9 cellular contexts compared by ENCODE assay signal in the genomic region with DNA sequence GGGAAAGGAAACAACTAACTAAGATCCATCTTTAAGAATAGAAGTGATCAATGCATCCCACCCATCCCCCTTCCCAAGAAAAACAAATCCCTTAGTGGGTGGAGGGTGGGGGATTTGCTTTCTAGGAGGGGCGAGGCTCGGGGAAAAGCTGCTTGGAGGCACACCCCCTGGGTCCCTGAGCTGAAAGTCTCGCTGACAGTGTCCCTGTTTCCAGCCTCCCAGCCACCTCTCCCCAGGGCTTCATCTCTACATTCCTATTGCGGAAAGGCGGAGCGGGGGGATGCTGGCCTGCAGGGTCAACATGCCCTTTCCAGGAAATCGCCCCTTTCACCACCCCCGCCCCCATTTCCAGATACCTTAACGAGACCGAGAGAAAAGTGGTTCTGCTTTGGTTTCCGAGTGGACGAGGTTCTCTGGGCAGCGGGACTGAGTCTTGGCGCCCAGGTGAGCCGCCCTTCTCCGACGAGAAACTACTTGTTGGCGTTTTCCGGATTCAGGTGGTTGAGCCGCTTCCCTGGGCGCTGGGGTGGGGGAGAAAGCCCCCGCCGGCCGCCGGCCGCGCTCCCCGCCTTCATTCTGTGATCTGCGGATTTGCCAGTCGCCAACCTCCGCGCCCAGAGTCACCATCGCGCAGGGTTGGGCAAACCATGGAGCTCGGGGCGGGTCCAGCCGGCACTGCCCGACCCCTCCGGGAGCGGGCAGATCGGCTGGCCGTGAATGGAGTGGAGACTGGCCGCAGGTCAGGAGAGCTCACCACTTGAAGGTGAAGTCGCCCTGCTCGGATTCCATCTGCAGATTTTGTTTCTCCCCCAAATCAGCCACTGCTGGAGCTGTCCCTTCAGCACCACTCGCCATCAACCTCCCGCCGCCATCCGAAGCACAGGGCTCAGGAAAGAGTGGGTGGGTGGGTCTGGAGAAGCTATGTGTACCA. TPM values are rescaled to one million over a fixed set of nuclear protein-coding genes. Genes with fewer than 3 reads are reported as not detected.
DNase-seq lines count a peak whose midpoint lies in the region; ATAC-seq, FAIRE-seq and TF ChIP-seq lines count a peak whose summit lies in the region.
"Had no signal": no experiment of that assay in that cellular context is flagged by ENCODE, and none has a peak within 500 bp of the region (broad histone marks: within the 10 kb centered on the region; RNA-seq: fewer than 3 reads in every experiment).

No MANE protein-coding gene starts in this region.

- no peak overlapping the region for H3K27ac ChIP-seq in endothelial cell of umbilical vein (ENCODE audit: insufficient read depth, low read depth, low read length)

- H3K9ac ChIP-seq in endothelial cell of umbilical vein (replicated peaks; ENCODE audit: extremely low read depth, insufficient read depth, low read length), result no peak overlapping the region

- no peak for TF ChIP-seq POLR2A in endothelial cell of umbilical vein (IDR thresholded peaks at IDR 0.05; ENCODE audit: low read depth, low read length)

- H3K9me3 ChIP-seq in endothelial cell of umbilical vein (replicated peaks; ENCODE audit: control insufficient read depth, insufficient read depth, low read length), result no peaks in the 10 kb centered on the region

- DNase-seq in GM20000 (ENCODE audit: low spot score) (peak; percentile 41), NCI-H510A (lab: John Stamatoyannopoulos, UW) (peak; percentile 46), endothelial cell of umbilical vein (ENCODE audit: low read depth, low spot score) (peak; percentile 27), progenitor cell of endocrine pancreas (ENCODE audit: low spot score, unreplicated experiment) (peak; percentile 71), NOMO-1 treated with DMSO at 0.1 percent for 48 hours (lab: John Stamatoyannopoulos, UW; ENCODE audit: unreplicated experiment) (no peak)
- no peak for DNase-seq in activated CD4-positive, CD25-positive, alpha-beta regulatory T cell (lab: John Stamatoyannopoulos, UW)

- no peaks in the 10 kb centered on the region for H3K4me1 ChIP-seq in endothelial cell of umbilical vein (ENCODE audit: control insufficient read depth, extremely low read depth, insufficient read depth, low read length)

- peak; percentile 12 for FAIRE-seq in endothelial cell of umbilical vein (lab: Jason Lieb, UNC)

- H4K20me1 ChIP-seq in endothelial cell of umbilical vein (replicated peaks; ENCODE audit: control insufficient read depth, extremely low read depth, insufficient read depth, low read length), result no peaks in the 10 kb centered on the region

- H3K36me3 Mint-ChIP-seq in progenitor cell of endocrine pancreas (ENCODE audit: insufficient read depth), result peaks cover 3% of the 10 kb centered on the region

- peaks cover 2% of the 10 kb centered on the region for H3K9me3 Mint-ChIP-seq in progenitor cell of endocrine pancreas (ENCODE audit: low read depth)
- H3K9me3 Mint-ChIP-seq: dendritic cell treated with granulocyte-macrophage colony-stimulating factor and Interleukin-4, amounts not matched to agents 40 ng/mL and 50 ng/mL, for 4 days had no signal

- peaks cover 22 to 38% of the 10 kb centered on the region in 2 experiments for H3K27me3 ChIP-seq in endothelial cell of umbilical vein (ENCODE audit: control insufficient read depth in 2 of 2, insufficient read depth in 2 of 2, low read length in 2 of 2)

- no peaks in the 10 kb centered on the region for H3K9me1 ChIP-seq in endothelial cell of umbilical vein (replicated peaks; ENCODE audit: control insufficient read depth, extremely low read depth, insufficient read depth, low read length)

- no peak for ATAC-seq in HG03378 (IDR thresholded peaks at IDR 0.05; ENCODE audit: unreplicated experiment)
- no peak for ATAC-seq in GM21723 (IDR thresholded peaks at IDR 0.05; ENCODE audit: unreplicated experiment)

- no TSS peak for BruUV-seq in endothelial cell of umbilical vein (replicated peaks; lab: Mats Ljungman, UMichigan)

- POLR2A ChIA-PET in endothelial cell of umbilical vein (lab: Charles Lee), result no interaction called here

- peaks cover 66% of the 10 kb centered on the region for H3K27me3 Mint-ChIP-seq in progenitor cell of endocrine pancreas

- H3K4me1 Mint-ChIP-seq in progenitor cell of endocrine pancreas (ENCODE audit: low read depth), result no peaks in the 10 kb centered on the region

- H3K4me2 ChIP-seq in endothelial cell of umbilical vein (ENCODE audit: insufficient read depth, low read length), result no peak overlapping the region

- dilution Hi-C loops in endothelial cell of umbilical vein (cut with MboI; ENCODE audit: extremely low pct_ligation_motif_present, low sequenced_read_pairs), result no loop called here

- H3K36me3 ChIP-seq in endothelial cell of umbilical vein (ENCODE audit: control insufficient read depth in 2 of 2, extremely low read depth in 1 of 2, insufficient read depth in 2 of 2, low read length in 2 of 2), result no peaks in the 10 kb centered on the region

- peak overlapping the region; percentile 37 for H3K4me3 Mint-ChIP-seq in progenitor cell of endocrine pancreas (ENCODE audit: low read depth)
- H3K4me3 Mint-ChIP-seq: dendritic cell treated with granulocyte-macrophage colony-stimulating factor and Interleukin-4, amounts not matched to agents 40 ng/mL and 50 ng/mL, for 4 days had no signal

- intact Hi-C loops in endothelial cell of umbilical vein (cut with micrococcal nuclease), result no loop called here

- TF ChIP-seq CTCF in GM20000 (IDR thresholded peaks at IDR 0.05; ENCODE audit: extremely low read depth, missing control alignments), result no peak
- no peak for TF ChIP-seq CTCF in endothelial cell of umbilical vein (IDR thresholded peaks at IDR 0.05; ENCODE audit: extremely low read depth in 1 of 2, insufficient read depth in 1 of 2, low read depth in 1 of 2, low read length in 2 of 2)
- no peak for TF ChIP-seq CTCF in progenitor cell of endocrine pancreas (IDR thresholded peaks at IDR 0.05; ENCODE audit: unreplicated experiment)

- no peak overlapping the region for H3K4me3 ChIP-seq in endothelial cell of umbilical vein (replicated peaks in 1 of 3; ENCODE audit: insufficient read depth in 1 of 3, low read depth in 1 of 3, low read length in 3 of 3)

- CTCF ChIA-PET in endothelial cell of umbilical vein (lab: Charles Lee), result interaction anchor here (0.5 kb wide), 1 partner anchor 18 kb away, joined by 3 read pairs; no protein-coding TSS in a partner anchor

- H3K27ac Mint-ChIP-seq in progenitor cell of endocrine pancreas, result no peak overlapping the region
- H3K27ac Mint-ChIP-seq: dendritic cell treated with granulocyte-macrophage colony-stimulating factor and Interleukin-4, amounts not matched to agents 40 ng/mL and 50 ng/mL, for 4 days had no signal

- no peaks in the 10 kb centered on the region for H3K79me2 ChIP-seq in endothelial cell of umbilical vein (ENCODE audit: control insufficient read depth, insufficient read depth, low read length)

- H2AFZ ChIP-seq in endothelial cell of umbilical vein (ENCODE audit: low read depth, low read length), result no peak overlapping the region

TF ChIP-seq in endothelial cell of umbilical vein, 7 proteins besides CTCF, POLR2A, EP300 and RAD21:
- no peak for TF ChIP-seq POLR2AphosphoS5 (IDR thresholded peaks at IDR 0.05; ENCODE audit: insufficient read depth, low read depth, low read length)
- TF ChIP-seq FOS (IDR thresholded peaks at IDR 0.05; ENCODE audit: borderline replicate concordance, insufficient read depth, low read length), result no peak
- TF ChIP-seq JUN (IDR thresholded peaks at IDR 0.05; ENCODE audit: borderline replicate concordance, insufficient read depth, insufficient read length, low read depth), result no peak
- TF ChIP-seq EZH2 (IDR thresholded peaks at IDR 0.05; ENCODE audit: borderline replicate concordance, low read depth, low read length, severe bottlenecking), result no peak
- no peak for TF ChIP-seq MAX (IDR thresholded peaks at IDR 0.05; ENCODE audit: insufficient read depth, insufficient read length)
- no peak for TF ChIP-seq MYC (IDR thresholded peaks at IDR 0.05; ENCODE audit: low read depth, low read length)
- no peak for TF ChIP-seq GATA2 (IDR thresholded peaks at IDR 0.05; ENCODE audit: insufficient read depth, insufficient read length, low read depth, low read length)

RNA-seq across cellular contexts. Expression of gene KCNC2, which starts 0.5 kb away (rescaled TPM):
- total RNA-seq in endothelial cell of umbilical vein (not detected in 2 replicates), progenitor cell of endocrine pancreas (not detected in 2 replicates)
- not detected in 2 replicates for polyA plus RNA-seq in endothelial cell of umbilical vein
- polyA plus RNA-seq in endothelial cell of umbilical vein (2011; cell fraction: cytosol; rRNA removed), result not detected in 2 replicates
- polyA plus RNA-seq in endothelial cell of umbilical vein (2011; cell fraction: nucleus; rRNA removed), result not detected in 2 replicates
- polyA plus RNA-seq in endothelial cell of umbilical vein (2012), result not detected in 2 replicates
- not detected in 2 replicates for polyA minus RNA-seq in endothelial cell of umbilical vein
- not detected for polyA minus RNA-seq in endothelial cell of umbilical vein (2011; cell fraction: cytosol; rRNA and poly(A)+ RNA removed)
- polyA minus RNA-seq in endothelial cell of umbilical vein (2011; cell fraction: nucleus; rRNA and poly(A)+ RNA removed), result not detected in 2 replicates

Comparison
In these comparisons a context has a peak if more than half of its experiments do, and no peak if none do; other contexts are left out.
1. DNase-seq: peak in GM20000 (single experiment), NCI-H510A (single experiment), endothelial cell of umbilical vein (single experiment) and progenitor cell of endocrine pancreas (single experiment); none in activated CD4-positive, CD25-positive, alpha-beta regulatory T cell (0 of 4) and NOMO-1 treated with DMSO at 0.1 percent for 48 hours (single experiment).